Comparison of ENCODE assay signal across 8 cellular contexts in the genomic region with DNA sequence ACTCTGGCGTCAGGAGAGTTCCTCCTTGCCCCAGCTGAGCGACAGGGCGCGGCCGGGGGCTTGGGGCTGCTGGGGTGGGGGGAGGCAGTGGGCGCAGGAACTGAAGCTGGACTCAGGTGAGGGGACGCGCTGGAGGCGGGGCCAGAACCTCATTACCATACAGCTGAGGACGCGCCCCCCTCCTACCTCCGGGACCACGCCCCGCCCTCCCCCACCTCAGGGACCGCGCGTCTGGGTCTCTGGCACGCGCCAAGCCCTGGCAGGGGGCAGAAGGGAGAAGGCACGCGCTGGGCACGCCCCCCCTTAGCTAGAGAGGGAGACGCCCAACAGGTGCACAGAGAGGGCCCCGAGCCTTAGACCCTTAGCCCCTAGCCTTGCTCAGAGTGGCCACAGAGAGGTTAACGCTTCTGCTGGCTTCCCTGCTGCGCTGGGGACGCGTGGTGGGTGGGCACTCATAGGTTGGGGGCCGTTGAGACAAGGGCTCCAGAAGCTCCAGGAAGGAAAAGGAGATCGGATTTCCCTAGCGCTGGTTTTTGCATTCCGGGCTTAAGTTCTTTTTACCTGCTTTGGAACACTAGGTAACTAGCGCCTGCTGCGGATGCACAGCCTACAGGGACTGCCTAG. TPM values are rescaled to one million over a fixed set of nuclear protein-coding genes. Genes with fewer than 3 reads are reported as not detected.
DNase-seq lines count a peak whose midpoint lies in the region; ATAC-seq and TF ChIP-seq lines count a peak whose summit lies in the region.

No MANE protein-coding gene starts in this region.

- H3K4me3 Mint-ChIP-seq in activated T-cell treated with anti-CD3 and anti-CD28 coated beads, Interleukin-2, amount 50 U/mL, for 4 hours = peak overlapping the region; percentile 60

- no peaks in the 10 kb centered on the region for H4K20me1 ChIP-seq in OCI-LY7 (ENCODE audit: insufficient read depth, low read length)

- CTCF ChIA-PET in OCI-LY7 (lab: Charles Lee; ENCODE audit: unreplicated experiment) = no interaction called here

- H2AFZ ChIP-seq in OCI-LY7 (ENCODE audit: low read length) = no peak overlapping the region

- ATAC-seq in activated T-cell treated with anti-CD3 and anti-CD28 coated beads, Interleukin-2, amount 50 U/mL, for 4 hours = peak; percentile 10 to 24

- intact Hi-C loops in OCI-LY7 (cut with micrococcal nuclease; ENCODE audit: unreplicated experiment) (no loop called here), esophagus squamous epithelium (cut with DNase I) (no loop called here)

- no peaks in the 10 kb centered on the region for H3K9me3 ChIP-seq in OCI-LY7 (ENCODE audit: low read length)
- H3K9me3 ChIP-seq in esophagus squamous epithelium = no peaks in the 10 kb centered on the region

- TF ChIP-seq CTCF in OCI-LY7 (conservative IDR thresholded peaks at IDR 0.05; ENCODE audit: low read length) = no peak
- no peak for TF ChIP-seq CTCF in esophagus squamous epithelium (IDR thresholded peaks at IDR 0.05)
- TF ChIP-seq CTCF in retinal pigment epithelial cell (conservative IDR thresholded peaks at IDR 0.05; ENCODE audit: low read depth, low read length) = no peak

- peaks cover 41% of the 10 kb centered on the region for H3K4me1 Mint-ChIP-seq in activated T-cell treated with anti-CD3 and anti-CD28 coated beads, Interleukin-2, amount 50 U/mL, for 4 hours (ENCODE audit: low read depth)

- WGBS in esophagus squamous epithelium, 2 donors = 2 to 3% methylated on average over 5 to 10 of the region's 34 CpGs

- peak overlapping the region; percentile 68 for H3K4me2 ChIP-seq in OCI-LY7 (ENCODE audit: low read length)

- H3K9me3 Mint-ChIP-seq in activated T-cell treated with anti-CD3 and anti-CD28 coated beads, Interleukin-2, amount 50 U/mL, for 4 hours = no peaks in the 10 kb centered on the region

- POLR2A ChIA-PET in OCI-LY7 (lab: Charles Lee) = no interaction called here

- H3K27ac ChIP-seq in OCI-LY7 (ENCODE audit: low read depth, low read length, poor library complexity, severe bottlenecking) (no peak overlapping the region), esophagus squamous epithelium (peak overlapping the region in 2 of 4 donors; percentile 5 to 17)

- H3K36me3 Mint-ChIP-seq in activated T-cell treated with anti-CD3 and anti-CD28 coated beads, Interleukin-2, amount 50 U/mL, for 4 hours (ENCODE audit: insufficient read depth) = no peaks in the 10 kb centered on the region

- H3K4me3 ChIP-seq in OCI-LY7 (ENCODE audit: low read depth, low read length, poor library complexity, severe bottlenecking) (peak overlapping the region; percentile 42), esophagus squamous epithelium (peak overlapping the region; percentile 30 to 65 (median 54)), retinal pigment epithelial cell (ENCODE audit: low read length) (peak overlapping the region; percentile 26)

- BruUV-seq in OCI-LY7 (replicated peaks; lab: Mats Ljungman, UMichigan) = no TSS peak

- H3K27me3 Mint-ChIP-seq in activated T-cell treated with anti-CD3 and anti-CD28 coated beads, Interleukin-2, amount 50 U/mL, for 4 hours (ENCODE audit: low read depth) = peaks cover 68% of the 10 kb centered on the region

- H3K27me3 ChIP-seq in esophagus squamous epithelium = peaks cover 27 to 98% (median 45%) of the 10 kb centered on the region in 4 donors

- H3K36me3 ChIP-seq in OCI-LY7 (ENCODE audit: insufficient read depth, low read length) (no peaks in the 10 kb centered on the region), esophagus squamous epithelium (no peaks in the 10 kb centered on the region)

- no peak for TF ChIP-seq POLR2A in esophagus squamous epithelium (IDR thresholded peaks at IDR 0.05)

- H3K79me2 ChIP-seq in OCI-LY7 (ENCODE audit: insufficient read depth, low read depth, low read length) = no peaks in the 10 kb centered on the region

- no peaks in the 10 kb centered on the region for H3K9me2 ChIP-seq in OCI-LY7 (ENCODE audit: insufficient read depth, low read length)

- DNase-seq in activated T-cell treated with anti-CD3 and anti-CD28 coated beads, Interleukin-2, amount 50 U/mL, for 4 hours = no peak
- no peak for DNase-seq in activated T-cell treated with anti-CD3 and anti-CD28 coated beads, Interleukin-2, amount 50 U/mL, for 1 hour
- no peak for DNase-seq in OCI-LY7 (ENCODE audit: low spot score)
- no peak for DNase-seq in esophagus squamous epithelium (lab: John Stamatoyannopoulos, UW)
- DNase-seq in retinal pigment epithelial cell (ENCODE audit: low read depth) = no peak
- DNase-seq in anterior cingulate cortex (lab: John Stamatoyannopoulos, UW) = no peak
- no peak for DNase-seq in activated gamma-delta T cell treated with Interleukin-2 at 50 U/mL for 16 hours
- DNase-seq in H4 (ENCODE audit: low spot score) = no peak

- H3K4me1 ChIP-seq in OCI-LY7 (ENCODE audit: insufficient read depth, low read length, poor library complexity, severe bottlenecking) = peaks cover 24% of the 10 kb centered on the region
- H3K4me1 ChIP-seq in esophagus squamous epithelium = peaks cover 52 to 77% (median 55%) of the 10 kb centered on the region in 3 donors

RNA-seq across cellular contexts. Expression of a gene that starts 0.7 kb away (rescaled TPM):
- under 1 TPM; 0.05 to 0.38 (median 0.37) TPM for total RNA-seq in activated T-cell treated with anti-CD3 and anti-CD28 coated beads, Interleukin-2, amount 50 U/mL, for 4 hours
- total RNA-seq in OCI-LY7 (2014; rRNA removed; shearing (Covaris generic)) = 0.19 TPM in 1 of 2 replicates, not detected in the other
- 0.15 TPM in 1 of 2 replicates, not detected in the other for total RNA-seq in OCI-LY7 (2022)
- 1 to 10 TPM in 3 of 4 donors, under 1 TPM in 1; 0.68 to 4.6 (median 1.3) TPM for total RNA-seq in esophagus squamous epithelium
- 0.10 TPM in 1 of 2 replicates, not detected in the other for total RNA-seq in H4 (2014; rRNA removed; shearing (Covaris generic))

RNA-seq across cellular contexts. Expression of a gene that starts 24.8 kb away (rescaled TPM):
- total RNA-seq in activated T-cell treated with anti-CD3 and anti-CD28 coated beads, Interleukin-2, amount 50 U/mL, for 4 hours = 10 to 100 TPM; 12.0 to 31.3 (median 20.8) TPM
- 40.4 and 41.4 TPM in 2 replicates for total RNA-seq in OCI-LY7 (2014; rRNA removed; shearing (Covaris generic))
- total RNA-seq in OCI-LY7 (2022) (35.3 and 55.6 TPM in 2 replicates), esophagus squamous epithelium (10 to 100 TPM in 1 of 4 donors, 1 to 10 TPM in 2, under 1 TPM in 1; 0.76 to 16.1 (median 6.4) TPM)
- 28.0 and 35.4 TPM in 2 replicates for total RNA-seq in H4 (2014; rRNA removed; shearing (Covaris generic))

RNA-seq across cellular contexts. Expression of a gene that starts 34.2 kb away (rescaled TPM):
- 10 to 100 TPM; 15.9 to 16.7 (median 16.4) TPM for total RNA-seq in activated T-cell treated with anti-CD3 and anti-CD28 coated beads, Interleukin-2, amount 50 U/mL, for 4 hours
- total RNA-seq in OCI-LY7 (2014; rRNA removed; shearing (Covaris generic)) = 24.5 and 26.2 TPM in 2 replicates
- total RNA-seq in OCI-LY7 (2022) = 26.4 and 30.7 TPM in 2 replicates
- total RNA-seq in esophagus squamous epithelium = 10 to 100 TPM; 17.4 to 25.9 (median 20.7) TPM
- 13.3 and 18.5 TPM in 2 replicates for total RNA-seq in H4 (2014; rRNA removed; shearing (Covaris generic))

RNA-seq across cellular contexts. Expression of a gene that starts 54.4 kb away (rescaled TPM):
- under 1 TPM; 0.35 to 0.53 (median 0.49) TPM for total RNA-seq in activated T-cell treated with anti-CD3 and anti-CD28 coated beads, Interleukin-2, amount 50 U/mL, for 4 hours
- 0.80 and 1.5 TPM in 2 replicates for total RNA-seq in OCI-LY7 (2014; rRNA removed; shearing (Covaris generic))
- total RNA-seq in OCI-LY7 (2022) (0.63 and 0.85 TPM in 2 replicates), esophagus squamous epithelium (100 to 1,000 TPM in 3 of 4 donors, 10 to 100 TPM in 1; 94.0 to 146 (median 123) TPM)
- 0.41 TPM in 1 of 2 replicates, not detected in the other for total RNA-seq in H4 (2014; rRNA removed; shearing (Covaris generic))
